ENCODE assay signal across 22 cellular contexts in genomic region chr10:108003576-108003975, GRCh38.
DNase-seq lines count a peak whose midpoint lies in the region; ATAC-seq, FAIRE-seq and TF ChIP-seq lines count a peak whose summit lies in the region.
"Had no signal": no experiment of that assay in that cellular context is flagged by ENCODE, and none has a peak within 500 bp of the region (broad histone marks: within the 10 kb centered on the region; RNA-seq: fewer than 3 reads in every experiment).

No MANE protein-coding gene starts in this region.

- no peak for TF ChIP-seq EP300 in GM12878 (IDR thresholded peaks at IDR 0.05; ENCODE audit: borderline replicate concordance in 1 of 2, control insufficient read depth in 1 of 2, low read depth in 2 of 2, low read length in 2 of 2)

- no peak for TF ChIP-seq POLR2A in GM12878 (IDR thresholded peaks at IDR 0.05; ENCODE audit: low read depth, low read length)

- no peak overlapping the region for H3K4me3 ChIP-seq in GM12878
- H3K4me3 ChIP-seq: A549; BLaER1 treated with 17β-estradiol and CSF1 and Interleukin-3, amounts not matched to agents 10 nM and 100 nM; HAP-1 had no signal

- TF ChIP-seq RAD21 in GM12878 (IDR thresholded peaks at IDR 0.05; ENCODE audit: insufficient read depth, low read depth, low read length): no peak

- DNase-seq in GM12878 (ENCODE audit: low read depth, low spot score) (no peak), sciatic nerve (ENCODE audit: low spot score) (no peak), NCI-H1436 (lab: John Stamatoyannopoulos, UW) (no peak)
- DNase-seq: 8988T; ACHN; AML-193; BE2C; Calu3; CD4-positive, alpha-beta T cell; CD8-positive, alpha-beta memory T cell; DMS53; DMS79 treated with DMSO at 0.1 percent for 48 hours; GF-D8; GOT3; HFFc6 had no signal

- in situ Hi-C loops in GM12878 (cut with MboI): no loop called here

- SMC1A ChIA-PET in GM12878 (lab: Charles Lee; ENCODE audit: uncharacterized antibody, unreplicated experiment): interaction anchor here (0.8 to 2.7 kb wide), 17 partner anchors 10 to 201 kb away, joined by 3 to 15 read pairs (median 5); no protein-coding TSS in a partner anchor

- no peaks in the 10 kb centered on the region for H4K20me1 ChIP-seq in GM12878 (ENCODE audit: control insufficient read depth, insufficient read depth)
- H4K20me1 ChIP-seq: BLaER1 treated with 17β-estradiol and CSF1 and Interleukin-3, amounts not matched to agents 10 nM and 100 nM had no signal

- H3K4me1 ChIP-seq in GM12878 (ENCODE audit: control insufficient read depth, insufficient read depth, low read length): no peaks in the 10 kb centered on the region; the same call in 1 of the 2 replicates
- H3K4me1 ChIP-seq: A549; BE2C; BLaER1 treated with 17β-estradiol and CSF1 and Interleukin-3, amounts not matched to agents 10 nM and 100 nM; HAP-1 had no signal

- POLR2A ChIA-PET in GM12878 (lab: Charles Lee): interaction anchor here (0.6 to 4.4 kb wide), 5 partner anchors 8 to 62 kb away, joined by 3 to 15 read pairs (median 3); no protein-coding TSS in a partner anchor

- ATAC-seq in GM18867 (IDR thresholded peaks at IDR 0.05; ENCODE audit: unreplicated experiment) (peak; percentile 42), HG02798 (IDR thresholded peaks at IDR 0.05; ENCODE audit: poor library complexity, unreplicated experiment) (peak; percentile 36), GM12878 (peak; percentile 47), GM21526 (IDR thresholded peaks at IDR 0.05; ENCODE audit: low FRiP score, unreplicated experiment) (no peak), sciatic nerve (no peak)
- ATAC-seq: A549 had no signal

- H3K27me3 ChIP-seq in GM12878 (replicated peaks in 1 of 2; ENCODE audit: control insufficient read depth in 2 of 2, insufficient read depth in 2 of 2, low read length in 1 of 2): no peaks in the 10 kb centered on the region
- H3K27me3 ChIP-seq: BE2C; BLaER1 treated with 17β-estradiol and CSF1 and Interleukin-3, amounts not matched to agents 10 nM and 100 nM had no signal

- intact Hi-C loops in GM12878 (cut with micrococcal nuclease; ENCODE audit: unreplicated experiment): loop anchor here (5.0 to 10.0 kb wide), 3 partner anchors 79 to 1071 kb away; no protein-coding TSS in a partner anchor
- intact Hi-C loops in sciatic nerve (cut with DNase I): no loop called here

- no peak overlapping the region for H3K9ac ChIP-seq in GM12878 (ENCODE audit: control insufficient read depth, insufficient read depth, low read length)
- H3K9ac ChIP-seq: BLaER1 treated with 17β-estradiol and CSF1 and Interleukin-3, amounts not matched to agents 10 nM and 100 nM had no signal

- no TSS peak for BruUV-seq in GM12878 (replicated peaks; lab: Mats Ljungman, UMichigan)

- TF ChIP-seq CTCF in GM12878 (IDR thresholded peaks at IDR 0.05 in 2 of 3, conservative IDR thresholded peaks at IDR 0.05 in 1 of 3; ENCODE audit: control insufficient read depth in 2 of 3, extremely low read depth in 1 of 3, insufficient read depth in 1 of 3, low read depth in 3 of 3, low read length in 3 of 3): no peak

- CTCF ChIA-PET in GM12878 (lab: Yijun Ruan, JAX): interaction anchor here (1.5 to 1.8 kb wide), 2 partner anchors 12 to 201 kb away, joined by 4 to 6 read pairs; no protein-coding TSS in a partner anchor

- H3K9me3 ChIP-seq in GM12878 (replicated peaks; ENCODE audit: control insufficient read depth, insufficient read depth, low read length): peaks cover 2% of the 10 kb centered on the region; the same call in 1 of the 3 replicates
- H3K9me3 ChIP-seq: A549, BE2C had no signal

- H3K4me2 ChIP-seq in GM12878 (ENCODE audit: control insufficient read depth, insufficient read depth): no peak overlapping the region
- H3K4me2 ChIP-seq: A549; BLaER1 treated with 17β-estradiol and CSF1 and Interleukin-3, amounts not matched to agents 10 nM and 100 nM had no signal

- H3K79me2 ChIP-seq in GM12878 (ENCODE audit: control insufficient read depth, insufficient read depth, low read length): no peaks in the 10 kb centered on the region

- no peak for FAIRE-seq in GM12878 (lab: Jason Lieb, UNC)
- FAIRE-seq: A549, H54 had no signal

- no peaks in the 10 kb centered on the region for H3K36me3 ChIP-seq in GM12878 (ENCODE audit: control insufficient read depth in 2 of 2, insufficient read depth in 2 of 2, low read length in 1 of 2)
- H3K36me3 ChIP-seq: BE2C; BLaER1 treated with 17β-estradiol and CSF1 and Interleukin-3, amounts not matched to agents 10 nM and 100 nM; HAP-1 had no signal

- RAD21 ChIA-PET in GM12878 (lab: Charles Lee; ENCODE audit: unreplicated experiment): interaction anchor here (0.5 to 2.0 kb wide), 13 partner anchors 10 to 201 kb away, joined by 3 to 12 read pairs (median 4); no protein-coding TSS in a partner anchor

- no peak overlapping the region for H2AFZ ChIP-seq in GM12878 (ENCODE audit: control insufficient read depth, low read depth, low read length)

- H3K27ac ChIP-seq in GM12878 (ENCODE audit: control insufficient read depth, insufficient read depth): no peak overlapping the region
- H3K27ac ChIP-seq: A549; BLaER1 treated with 17β-estradiol and CSF1 and Interleukin-3, amounts not matched to agents 10 nM and 100 nM had no signal

TF ChIP-seq in GM12878, 131 proteins besides CTCF, POLR2A, EP300 and RAD21 (continues in another document):
- TF ChIP-seq RAD51 (IDR thresholded peaks at IDR 0.05): peak; percentile 63; the same call in 1 of the 2 replicates
- no peak for TF ChIP-seq CREM (IDR thresholded peaks at IDR 0.05; ENCODE audit: low read depth)
- TF ChIP-seq KAT2A (conservative IDR thresholded peaks at IDR 0.05; ENCODE audit: control insufficient read depth, low read depth, low read length): no peak
- no peak for TF ChIP-seq ZBTB4 (CRISPR knock-in tag; IDR thresholded peaks at IDR 0.05)
- TF ChIP-seq EGR1 (IDR thresholded peaks at IDR 0.05; ENCODE audit: borderline replicate concordance in 1 of 2, low read depth in 2 of 2, low read length in 2 of 2): no peak
- no peak for TF ChIP-seq SPI1 (IDR thresholded peaks at IDR 0.05; ENCODE audit: borderline replicate concordance, insufficient read depth, low read depth, low read length)
- peak; percentile 24 to 66; a peak in 1 of 4 replicates for TF ChIP-seq BHLHE40 (IDR thresholded peaks at IDR 0.05; ENCODE audit: borderline replicate concordance in 1 of 2, low read depth in 2 of 2, low read length in 1 of 2)
- no peak for TF ChIP-seq ZNF592 (IDR thresholded peaks at IDR 0.05)
- no peak for TF ChIP-seq JUND (IDR thresholded peaks at IDR 0.05; ENCODE audit: low read depth, low read length)
- no peak for TF ChIP-seq ASH2L (IDR thresholded peaks at IDR 0.05; ENCODE audit: borderline replicate concordance, low read depth)
- no peak for TF ChIP-seq CBFB (IDR thresholded peaks at IDR 0.05; ENCODE audit: low read depth)
- no peak for TF ChIP-seq SIN3A (IDR thresholded peaks at IDR 0.05; ENCODE audit: low read depth, low read length)
- TF ChIP-seq SREBF1 (IDR thresholded peaks at IDR 0.05; ENCODE audit: low read length): no peak
- TF ChIP-seq PAX5 (IDR thresholded peaks at IDR 0.05; ENCODE audit: borderline replicate concordance, low read depth, low read length): no peak

Comparison
In these comparisons a context has a peak if more than half of its experiments do, and no peak if none do; other contexts are left out.
1. ATAC-seq: peak in GM18867 (single experiment), HG02798 (single experiment) and GM12878 (single experiment); none in GM21526 (single experiment) and sciatic nerve (single experiment).